In the genomic region with DNA sequence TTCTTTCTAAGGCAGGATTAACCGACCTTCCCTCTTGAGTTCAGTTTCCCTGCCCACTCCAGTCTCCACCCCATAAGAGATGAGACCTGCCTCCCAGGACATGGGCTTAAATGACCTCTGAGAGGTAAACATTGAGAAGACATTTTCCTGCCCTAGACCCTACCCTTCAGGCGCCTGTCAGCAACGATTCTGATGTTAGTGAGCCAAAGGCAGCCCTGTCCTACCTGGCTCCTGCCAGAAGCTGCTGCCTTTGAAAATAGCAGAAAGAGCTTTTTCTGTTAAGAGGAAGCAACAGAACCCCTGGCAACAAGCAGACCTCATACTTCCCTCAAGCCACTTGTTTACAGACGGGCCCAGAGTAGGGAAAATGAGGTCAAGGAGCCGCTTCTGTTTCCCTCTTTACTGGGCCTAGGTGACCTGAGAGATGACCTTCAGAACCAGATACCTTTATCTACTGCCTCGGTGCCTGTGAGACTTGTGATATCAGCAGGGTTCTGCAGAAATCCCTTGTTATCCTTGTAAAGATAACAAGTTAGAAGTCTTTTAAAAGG, we compare ENCODE assay signal across 12 cellular contexts. TPM values are rescaled to one million over a fixed set of nuclear protein-coding genes. Genes with fewer than 3 reads are reported as not detected.
DNase-seq lines count a peak whose midpoint lies in the region; ATAC-seq and TF ChIP-seq lines count a peak whose summit lies in the region.
"Had no signal": no experiment of that assay in that cellular context is flagged by ENCODE, and none has a peak within 500 bp of the region (broad histone marks: within the 10 kb centered on the region; RNA-seq: fewer than 3 reads in every experiment).

No MANE protein-coding gene starts in this region.

- H3K36me3 Mint-ChIP-seq in progenitor cell of endocrine pancreas (ENCODE audit: insufficient read depth), result peaks cover 1% of the 10 kb centered on the region

- DNase-seq in GDM1 (lab: John Stamatoyannopoulos, UW), result peak; percentile 30
- DNase-seq in NOMO-1 treated with dmso at 0.1 percent for 144 hours (lab: John Stamatoyannopoulos, UW; ENCODE audit: unreplicated experiment), result peak; percentile 53
- DNase-seq in erythroblast (lab: John Stamatoyannopoulos, UW), result peak; percentile 10 to 57
- DNase-seq in progenitor cell of endocrine pancreas (ENCODE audit: low spot score, unreplicated experiment), result no peak
- DNase-seq in DMS 273 (lab: John Stamatoyannopoulos, UW; ENCODE audit: unreplicated experiment), result no peak
- DNase-seq in GM10266 (ENCODE audit: extremely low spot score), result no peak
- no peak for DNase-seq in HEK293T (ENCODE audit: extremely low spot score)
- DNase-seq: activated naive CD8-positive, alpha-beta T cell treated with anti-CD3 and anti-CD28 coated beads, Interleukin-2, amount 10 ng/mL, durations not matched to agents 7 days and 5 days; NCI-H2227 treated with DMSO at 0.1 percent for 48 hours had no signal

- peaks cover 29% of the 10 kb centered on the region for H3K4me1 Mint-ChIP-seq in progenitor cell of endocrine pancreas (ENCODE audit: low read depth)

- peak overlapping the region; percentile 55 for H3K27ac Mint-ChIP-seq in progenitor cell of endocrine pancreas
- H3K27ac Mint-ChIP-seq: activated naive CD8-positive, alpha-beta T cell treated with anti-CD3 and anti-CD28 coated beads, Interleukin-2, amount 10 ng/mL, durations not matched to agents 7 days and 5 days had no signal

- H3K9me3 Mint-ChIP-seq in progenitor cell of endocrine pancreas (ENCODE audit: low read depth), result peaks cover 3% of the 10 kb centered on the region

- no peak for ATAC-seq in GM19328 (IDR thresholded peaks at IDR 0.05; ENCODE audit: unreplicated experiment)

- TF ChIP-seq POLR2A in erythroblast (IDR thresholded peaks at IDR 0.05; ENCODE audit: low read length), result no peak

- no peaks in the 10 kb centered on the region for H3K27me3 Mint-ChIP-seq in progenitor cell of endocrine pancreas
- H3K27me3 Mint-ChIP-seq: activated naive CD8-positive, alpha-beta T cell treated with anti-CD3 and anti-CD28 coated beads, Interleukin-2, amount 10 ng/mL, durations not matched to agents 7 days and 5 days had no signal

- TF ChIP-seq CTCF in progenitor cell of endocrine pancreas (IDR thresholded peaks at IDR 0.05; ENCODE audit: unreplicated experiment) (no peak), GM10266 (IDR thresholded peaks at IDR 0.05; ENCODE audit: control insufficient read depth, insufficient read depth, low read depth, missing control alignments) (no peak)

- H3K4me3 Mint-ChIP-seq in progenitor cell of endocrine pancreas (ENCODE audit: low read depth), result no peak overlapping the region
- H3K4me3 Mint-ChIP-seq: activated naive CD8-positive, alpha-beta T cell treated with anti-CD3 and anti-CD28 coated beads, Interleukin-2, amount 10 ng/mL, durations not matched to agents 7 days and 5 days had no signal

- POLR2A ChIA-PET in HEK293T (lab: Yijun Ruan, JAX), result no interaction called here

- CTCF ChIA-PET in HEK293T (lab: Yijun Ruan, JAX), result no interaction called here

TF ChIP-seq in HEK293T, 16 proteins besides CTCF, POLR2A, EP300 and RAD21:
- TF ChIP-seq ZNF384 (IDR thresholded peaks at IDR 0.05) (no peak), FOXK2 (IDR thresholded peaks at IDR 0.05) (no peak), LEF1 (IDR thresholded peaks at IDR 0.05; ENCODE audit: borderline replicate concordance) (no peak), SP1 (IDR thresholded peaks at IDR 0.05) (no peak), CTBP1 (IDR thresholded peaks at IDR 0.05; ENCODE audit: borderline replicate concordance) (no peak), FOXA1 (IDR thresholded peaks at IDR 0.05) (no peak), PKNOX1 (IDR thresholded peaks at IDR 0.05) (no peak), HDGF (IDR thresholded peaks at IDR 0.05; ENCODE audit: borderline replicate concordance) (no peak), BHLHE40 (IDR thresholded peaks at IDR 0.05; ENCODE audit: borderline replicate concordance) (no peak), FOXM1 (IDR thresholded peaks at IDR 0.05; ENCODE audit: borderline replicate concordance) (no peak), NFRKB (IDR thresholded peaks at IDR 0.05) (no peak), SUZ12 (IDR thresholded peaks at IDR 0.05) (no peak), TARDBP (IDR thresholded peaks at IDR 0.05) (no peak), ARNT (IDR thresholded peaks at IDR 0.05) (no peak)

RNA-seq across cellular contexts. Expression of gene CD200R1L, which starts 52.0 kb away (rescaled TPM):
- total RNA-seq in progenitor cell of endocrine pancreas, result not detected in 2 replicates
- total RNA-seq: activated naive CD8-positive, alpha-beta T cell treated with anti-CD3 and anti-CD28 coated beads, Interleukin-2, amount 10 ng/mL, durations not matched to agents 7 days and 5 days; mononuclear cell; SJSA1 had no signal

Comparison
In these comparisons a context has a peak if more than half of its experiments do, and no peak if none do; other contexts are left out.
1. DNase-seq: peak in GDM1 (single experiment), NOMO-1 treated with dmso at 0.1 percent for 144 hours (single experiment) and erythroblast (2 of 2); none in progenitor cell of endocrine pancreas (single experiment), DMS 273 (single experiment), GM10266 (single experiment) and HEK293T (single experiment).